12 cellular contexts compared by ENCODE assay signal in genomic region chr9:89421595-89421994, GRCh38.
DNase-seq lines count a peak whose midpoint lies in the region; ATAC-seq, FAIRE-seq and TF ChIP-seq lines count a peak whose summit lies in the region.
"Had no signal": no experiment of that assay in that cellular context is flagged by ENCODE, and none has a peak within 500 bp of the region (broad histone marks: within the 10 kb centered on the region; RNA-seq: fewer than 3 reads in every experiment).

No MANE protein-coding gene starts in this region.

- H3K4me3 ChIP-seq in MG63 = no peak overlapping the region
- no peak overlapping the region for H3K4me3 ChIP-seq in naive thymus-derived CD4-positive, alpha-beta T cell (ENCODE audit: low read length)

- peaks cover 76% of the 10 kb centered on the region for H3K36me3 Mint-ChIP-seq in CD4-positive, alpha-beta T cell (ENCODE audit: low read depth)
- peaks cover 0 to 60% (median 13%) of the 10 kb centered on the region in 5 donors for H3K36me3 Mint-ChIP-seq in naive thymus-derived CD4-positive, alpha-beta T cell

- no peaks in the 10 kb centered on the region for H3K9me3 Mint-ChIP-seq in CD4-positive, alpha-beta T cell
- H3K9me3 Mint-ChIP-seq in naive thymus-derived CD4-positive, alpha-beta T cell = peaks cover 0 to 5% (median 0%) of the 10 kb centered on the region in 11 donors

- no peak for ATAC-seq in CD4-positive, alpha-beta T cell (ENCODE audit: poor library complexity)
- ATAC-seq in naive thymus-derived CD4-positive, alpha-beta T cell = no peak
- ATAC-seq in GM21423 (IDR thresholded peaks at IDR 0.05; ENCODE audit: unreplicated experiment) (no peak), HG02852 (IDR thresholded peaks at IDR 0.05; ENCODE audit: unreplicated experiment) (no peak)

- H3K27ac Mint-ChIP-seq in CD4-positive, alpha-beta T cell = peak overlapping the region; percentile 96
- peak overlapping the region; percentile 17 to 97 (median 95) for H3K27ac Mint-ChIP-seq in naive thymus-derived CD4-positive, alpha-beta T cell

- CTCF ChIA-PET in CD4-positive, alpha-beta T cell (lab: Charles Lee) = interaction anchor here (2.1 kb wide), 1 partner anchor 128 kb away, joined by 9 read pairs; no protein-coding TSS in a partner anchor
- CTCF ChIA-PET in naive thymus-derived CD4-positive, alpha-beta T cell (lab: Charles Lee) = interaction anchor here (1.4 kb wide), 1 partner anchor 127 kb away, joined by 4 read pairs; no protein-coding TSS in a partner anchor
- CTCF ChIA-PET in HEK293T (lab: Yijun Ruan, JAX) = no interaction called here

- H3K27me3 ChIP-seq in CD4-positive, alpha-beta T cell (ENCODE audit: control insufficient read depth, insufficient read depth, low read length) = no peaks in the 10 kb centered on the region
- no peaks in the 10 kb centered on the region for H3K27me3 ChIP-seq in MG63
- no peaks in the 10 kb centered on the region for H3K27me3 ChIP-seq in naive thymus-derived CD4-positive, alpha-beta T cell (ENCODE audit: control insufficient read depth in 2 of 2, insufficient read depth in 2 of 2, low read length in 2 of 2)

- no peak for TF ChIP-seq CTCF in CD4-positive, alpha-beta T cell (IDR thresholded peaks at IDR 0.05)

- DNase-seq in CD4-positive, alpha-beta T cell = no peak
- DNase-seq in MG63 = peak; percentile 18
- DNase-seq in activated naive CD4-positive, alpha-beta T cell treated with anti-CD3 and anti-CD28 coated beads, Interleukin-2, amount 50 U/mL, for 16 hours = peak; percentile 71
- no peak for DNase-seq in naive thymus-derived CD4-positive, alpha-beta T cell
- no peak for DNase-seq in HEK293T (ENCODE audit: extremely low spot score)
- DNase-seq in frontal cortex (ENCODE audit: low spot score in 2 of 2) = no peak
- DNase-seq: cerebellar nuclear complex, GOT3, NCI-H1694 treated with DMSO at 0.1 percent for 48 hours had no signal

- H3K27ac ChIP-seq in CD4-positive, alpha-beta T cell (ENCODE audit: low read depth, low read length) = peak overlapping the region; percentile 58
- H3K27ac ChIP-seq in naive thymus-derived CD4-positive, alpha-beta T cell (ENCODE audit: low read depth, low read length) = peak overlapping the region; percentile 66
- H3K27ac ChIP-seq: C4-2B had no signal

- intact Hi-C loops in CD4-positive, alpha-beta T cell (cut with DNase I, micrococcal nuclease) = no loop called here
- intact Hi-C loops in naive thymus-derived CD4-positive, alpha-beta T cell (cut with micrococcal nuclease) = loop anchor here in 1 of 2 donors (5.0 kb wide), 2 partner anchors 104 to 281 kb away; partner anchors contain the start of gene SECISBP2

- POLR2A ChIA-PET in CD4-positive, alpha-beta T cell (lab: Charles Lee) = no interaction called here
- POLR2A ChIA-PET in naive thymus-derived CD4-positive, alpha-beta T cell (lab: Charles Lee) = interaction anchor here (0.6 kb wide), 2 partner anchors 10 to 64 kb away, joined by 3 to 5 read pairs; no protein-coding TSS in a partner anchor
- POLR2A ChIA-PET in HEK293T (lab: Yijun Ruan, JAX) = no interaction called here

- H3K36me3 ChIP-seq in MG63 = no peaks in the 10 kb centered on the region
- peaks cover 0 to 12% (median 0%) of the 10 kb centered on the region in 3 experiments for H3K36me3 ChIP-seq in naive thymus-derived CD4-positive, alpha-beta T cell (ENCODE audit: control insufficient read depth in 2 of 3, insufficient read depth in 3 of 3, low read length in 3 of 3)

- H3K4me3 Mint-ChIP-seq in CD4-positive, alpha-beta T cell = peak overlapping the region; percentile 31
- peak overlapping the region in 8 of 10 donors; percentile 29 to 78 (median 69) for H3K4me3 Mint-ChIP-seq in naive thymus-derived CD4-positive, alpha-beta T cell

- FAIRE-seq in frontal cortex (lab: Jason Lieb, UNC) = no peak

- H3K27me3 Mint-ChIP-seq in CD4-positive, alpha-beta T cell = no peaks in the 10 kb centered on the region
- no peaks in the 10 kb centered on the region for H3K27me3 Mint-ChIP-seq in naive thymus-derived CD4-positive, alpha-beta T cell

- peaks cover 82 to 96% of the 10 kb centered on the region in 2 donors for H3K4me1 ChIP-seq in naive thymus-derived CD4-positive, alpha-beta T cell (ENCODE audit: control insufficient read depth in 2 of 2, insufficient read depth in 2 of 2, low read length in 2 of 2)

- peaks cover 100% of the 10 kb centered on the region for H3K4me1 Mint-ChIP-seq in CD4-positive, alpha-beta T cell (ENCODE audit: low read depth)
- peaks cover 82 to 98% (median 96%) of the 10 kb centered on the region in 7 donors for H3K4me1 Mint-ChIP-seq in naive thymus-derived CD4-positive, alpha-beta T cell

- H3K9me3 ChIP-seq in CD4-positive, alpha-beta T cell (ENCODE audit: control insufficient read depth, low read length) = no peaks in the 10 kb centered on the region
- H3K9me3 ChIP-seq in MG63 = no peaks in the 10 kb centered on the region
- H3K9me3 ChIP-seq in naive thymus-derived CD4-positive, alpha-beta T cell (ENCODE audit: control insufficient read depth in 2 of 3, low read length in 3 of 3) = no peaks in the 10 kb centered on the region

TF ChIP-seq in HEK293T, 16 proteins besides CTCF, POLR2A, EP300 and RAD21:
- TF ChIP-seq SUZ12 (IDR thresholded peaks at IDR 0.05) = no peak
- no peak for TF ChIP-seq PKNOX1 (IDR thresholded peaks at IDR 0.05)
- no peak for TF ChIP-seq HDGF (IDR thresholded peaks at IDR 0.05; ENCODE audit: borderline replicate concordance)
- no peak for TF ChIP-seq LEF1 (IDR thresholded peaks at IDR 0.05; ENCODE audit: borderline replicate concordance)
- no peak for TF ChIP-seq FOXM1 (IDR thresholded peaks at IDR 0.05; ENCODE audit: borderline replicate concordance)
- no peak for TF ChIP-seq ARNT (IDR thresholded peaks at IDR 0.05)
- TF ChIP-seq CTBP1 (IDR thresholded peaks at IDR 0.05; ENCODE audit: borderline replicate concordance) = no peak
- no peak for TF ChIP-seq NFRKB (IDR thresholded peaks at IDR 0.05)
- TF ChIP-seq ELF4 (IDR thresholded peaks at IDR 0.05) = no peak

Comparison
In these comparisons a context has a peak if more than half of its experiments do, and no peak if none do; other contexts are left out.
1. DNase-seq: peak in MG63 (single experiment) and activated naive CD4-positive, alpha-beta T cell treated with anti-CD3 and anti-CD28 coated beads, Interleukin-2, amount 50 U/mL, for 16 hours (single experiment); none in CD4-positive, alpha-beta T cell (0 of 10), naive thymus-derived CD4-positive, alpha-beta T cell (0 of 9), HEK293T (single experiment) and frontal cortex (0 of 2).